Comparison of ENCODE assay signal across 22 cellular contexts in genomic region chr2:95017836-95018235, GRCh38. TPM values are rescaled to one million over a fixed set of nuclear protein-coding genes. Genes with fewer than 3 reads are reported as not detected.
"Had no signal": no experiment of that assay in that cellular context is flagged by ENCODE, and none has a peak within 500 bp of the region (broad histone marks: within the 10 kb centered on the region; RNA-seq: fewer than 3 reads in every experiment).

No MANE protein-coding gene starts in this region.

- H3K4me1 Mint-ChIP-seq: stimulated activated memory B cell treated with anti-CD40 and anti-IgM and Interleukin-4, amounts not matched to agents 10 μg/mL and 1 μg/mL and 100 μg/mL, for 72 hours had no signal

- H3K4me3 Mint-ChIP-seq: dendritic cell treated with granulocyte-macrophage colony-stimulating factor and Interleukin-4, amounts not matched to agents 40 ng/mL and 50 ng/mL, for 4 days; natural killer cell treated with Interleukin-12 subunit alpha and Interleukin-12 subunit beta and Interleukin-15 and Interleukin-18, amount 100 ng/mL, for 72 hours; stimulated activated memory B cell treated with anti-CD40 and anti-IgM and Interleukin-4, amounts not matched to agents 10 μg/mL and 1 μg/mL and 100 μg/mL, for 72 hours; stimulated activated naive CD8-positive, alpha-beta T cell treated with anti-CD3 and anti-CD28 coated beads, Interleukin-15, Interleukin-2, amounts not matched to agents 100 ng/mL and 50 ng/mL, for 24 hours had no signal

- DNase-seq: erythroblast; heart right ventricle; islet precursor cell; left cardiac atrium; left ventricle myocardium inferior; mesenchymal stem cell; midbrain; ovary; right lobe of liver; stimulated activated CD4-positive, alpha-beta T cell treated with anti-CD3 and anti-CD28 coated beads, Interleukin-1b, Interleukin-23, amount 100 ng/mL, for 48 hours; stimulated activated CD4-positive, alpha-beta T cell treated with anti-CD3 and anti-CD28 coated beads, Interleukin-4, amount 100 ng/mL, for 24 hours; trophoblast cell had no signal

- H3K27ac Mint-ChIP-seq: dendritic cell treated with granulocyte-macrophage colony-stimulating factor and Interleukin-4, amounts not matched to agents 40 ng/mL and 50 ng/mL, for 4 days; natural killer cell treated with Interleukin-12 subunit alpha and Interleukin-12 subunit beta and Interleukin-15 and Interleukin-18, amount 100 ng/mL, for 72 hours; stimulated activated memory B cell treated with anti-CD40 and anti-IgM and Interleukin-4, amounts not matched to agents 10 μg/mL and 1 μg/mL and 100 μg/mL, for 72 hours; stimulated activated naive CD8-positive, alpha-beta T cell treated with anti-CD3 and anti-CD28 coated beads, Interleukin-15, Interleukin-2, amounts not matched to agents 100 ng/mL and 50 ng/mL, for 24 hours had no signal

- H3K27me3 Mint-ChIP-seq: stimulated activated naive CD8-positive, alpha-beta T cell treated with anti-CD3 and anti-CD28 coated beads, Interleukin-15, Interleukin-2, amounts not matched to agents 100 ng/mL and 50 ng/mL, for 24 hours had no signal

- H3K27ac ChIP-seq: cardiac muscle cell, heart right ventricle, left ventricle myocardium inferior, neutrophil, ovary, right lobe of liver, thoracic aorta had no signal

- H3K36me3 Mint-ChIP-seq: natural killer cell treated with Interleukin-12 subunit alpha and Interleukin-12 subunit beta and Interleukin-15 and Interleukin-18, amount 100 ng/mL, for 72 hours; stimulated activated memory B cell treated with anti-CD40 and anti-IgM and Interleukin-4, amounts not matched to agents 10 μg/mL and 1 μg/mL and 100 μg/mL, for 72 hours had no signal

- H3K9me3 Mint-ChIP-seq: dendritic cell treated with granulocyte-macrophage colony-stimulating factor and Interleukin-4, amounts not matched to agents 40 ng/mL and 50 ng/mL, for 4 days; natural killer cell treated with Interleukin-12 subunit alpha and Interleukin-12 subunit beta and Interleukin-15 and Interleukin-18, amount 100 ng/mL, for 72 hours; stimulated activated memory B cell treated with anti-CD40 and anti-IgM and Interleukin-4, amounts not matched to agents 10 μg/mL and 1 μg/mL and 100 μg/mL, for 72 hours; stimulated activated naive CD8-positive, alpha-beta T cell treated with anti-CD3 and anti-CD28 coated beads, Interleukin-15, Interleukin-2, amounts not matched to agents 100 ng/mL and 50 ng/mL, for 24 hours had no signal

RNA-seq across cellular contexts. Expression of gene MAL, which starts 7.7 kb away (rescaled TPM):
- total RNA-seq: cardiac muscle cell, fibroblast of lung, frontal cortex, glomerular endothelial cell, thoracic aorta had no signal
